ENCODE assay signal across 1 cellular context in the genomic region with DNA sequence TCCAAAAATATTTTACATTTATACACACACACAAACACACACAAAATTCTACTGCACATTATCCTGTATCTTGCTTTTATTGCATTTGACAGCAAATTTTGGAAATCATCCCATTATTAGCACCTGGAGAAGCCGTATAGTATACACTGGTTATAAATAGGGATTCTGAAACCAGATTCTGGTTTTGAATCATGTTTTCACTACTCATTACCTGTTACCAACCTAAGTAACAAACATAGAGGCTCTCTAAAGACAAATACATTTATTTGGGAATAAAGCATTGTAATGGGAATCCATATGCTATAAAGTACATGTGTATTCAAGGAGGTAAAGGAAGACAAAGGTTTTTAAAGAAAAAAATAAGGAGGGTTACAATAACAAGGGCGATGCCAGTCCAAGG.
TF ChIP-seq lines count a peak whose summit lies in the region.

No MANE protein-coding gene starts in this region.

TF ChIP-seq in HCT116, 20 proteins besides CTCF, POLR2A, EP300 and RAD21 (continued from another document):
- no peak for TF ChIP-seq SIN3A (IDR thresholded peaks at IDR 0.05; ENCODE audit: low read depth)
- no peak for TF ChIP-seq REST (IDR thresholded peaks at IDR 0.05; ENCODE audit: low read depth)
- no peak for TF ChIP-seq CEBPB (IDR thresholded peaks at IDR 0.05; ENCODE audit: low read depth)
- TF ChIP-seq, protein P1, sequence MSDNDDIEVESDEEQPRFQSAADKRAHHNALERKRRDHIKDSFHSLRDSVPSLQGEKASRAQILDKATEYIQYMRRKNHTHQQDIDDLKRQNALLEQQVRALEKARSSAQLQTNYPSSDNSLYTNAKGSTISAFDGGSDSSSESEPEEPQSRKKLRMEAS (IDR thresholded peaks at IDR 0.05) = no peak
- no peak for TF ChIP-seq SP1 (IDR thresholded peaks at IDR 0.05; ENCODE audit: low read depth)
- TF ChIP-seq ZNF274 (IDR thresholded peaks at IDR 0.05; ENCODE audit: low read depth, low read length) = no peak
- no peak for TF ChIP-seq POLR2AphosphoS5 (IDR thresholded peaks at IDR 0.05; ENCODE audit: low read depth, low read length)
- TF ChIP-seq, protein P2, sequence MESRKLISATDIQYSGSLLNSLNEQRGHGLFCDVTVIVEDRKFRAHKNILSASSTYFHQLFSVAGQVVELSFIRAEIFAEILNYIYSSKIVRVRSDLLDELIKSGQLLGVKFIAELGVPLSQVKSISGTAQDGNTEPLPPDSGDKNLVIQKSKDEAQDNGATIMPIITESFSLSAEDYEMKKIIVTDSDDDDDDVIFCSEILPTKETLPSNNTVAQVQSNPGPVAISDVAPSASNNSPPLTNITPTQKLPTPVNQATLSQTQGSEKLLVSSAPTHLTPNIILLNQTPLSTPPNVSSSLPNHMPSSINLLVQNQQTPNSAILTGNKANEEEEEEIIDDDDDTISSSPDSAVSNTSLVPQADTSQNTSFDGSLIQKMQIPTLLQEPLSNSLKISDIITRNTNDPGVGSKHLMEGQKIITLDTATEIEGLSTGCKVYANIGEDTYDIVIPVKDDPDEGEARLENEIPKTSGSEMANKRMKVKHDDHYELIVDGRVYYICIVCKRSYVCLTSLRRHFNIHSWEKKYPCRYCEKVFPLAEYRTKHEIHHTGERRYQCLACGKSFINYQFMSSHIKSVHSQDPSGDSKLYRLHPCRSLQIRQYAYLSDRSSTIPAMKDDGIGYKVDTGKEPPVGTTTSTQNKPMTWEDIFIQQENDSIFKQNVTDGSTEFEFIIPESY (IDR thresholded peaks at IDR 0.05; ENCODE audit: extremely low read depth, insufficient replicate concordance, low read length) = no peak
- TF ChIP-seq, protein P3, sequence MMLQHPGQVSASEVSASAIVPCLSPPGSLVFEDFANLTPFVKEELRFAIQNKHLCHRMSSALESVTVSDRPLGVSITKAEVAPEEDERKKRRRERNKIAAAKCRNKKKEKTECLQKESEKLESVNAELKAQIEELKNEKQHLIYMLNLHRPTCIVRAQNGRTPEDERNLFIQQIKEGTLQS (IDR thresholded peaks at IDR 0.05) = no peak
- no peak for TF ChIP-seq FOSL1 (IDR thresholded peaks at IDR 0.05; ENCODE audit: low read depth)
- no peak for TF ChIP-seq EZH2phosphoT487 (IDR thresholded peaks at IDR 0.05; ENCODE audit: borderline replicate concordance)
